ENCODE assay signal across 29 cellular contexts in the genomic region with DNA sequence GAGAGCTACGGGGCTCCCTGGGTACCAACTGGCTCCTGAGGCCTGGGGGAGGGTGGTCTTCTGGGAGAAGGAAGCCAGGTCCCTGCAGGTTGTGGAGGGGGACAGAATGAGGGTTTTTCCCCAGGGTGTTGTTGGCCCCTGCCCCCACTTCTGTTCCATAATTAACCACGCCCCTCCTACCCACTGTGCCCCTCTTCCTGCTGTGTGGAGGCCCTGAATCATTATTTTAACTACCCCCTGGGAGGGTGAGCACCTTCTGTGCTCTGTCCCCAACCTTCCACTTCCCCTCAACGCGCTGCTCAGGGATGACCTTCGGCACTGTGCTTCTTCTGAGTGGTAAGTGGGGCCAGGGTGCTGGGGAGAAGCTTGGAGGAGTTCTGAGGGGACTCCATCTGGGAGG. TPM values are rescaled to one million over a fixed set of nuclear protein-coding genes. Genes with fewer than 3 reads are reported as not detected.
A peak's percentile ranks its signal among the peaks of the same experiment; 100 is the strongest.
DNase-seq lines count a peak whose midpoint lies in the region; ATAC-seq, FAIRE-seq and TF ChIP-seq lines count a peak whose summit lies in the region.
"Had no signal": no experiment of that assay in that cellular context is flagged by ENCODE, and none has a peak within 500 bp of the region (broad histone marks: within the 10 kb centered on the region; RNA-seq: fewer than 3 reads in every experiment).

A gene (plus strand): TSS at position 280 of the 400 bp plus-strand sequence. CDS start 26 bp downstream, at position 306.

- no peaks in the 10 kb centered on the region for H3K79me1 ChIP-seq in H1 (ENCODE audit: low read depth, low read length)

- H2AFZ ChIP-seq in H1 (ENCODE audit: low read length), result no peak within 1 kb of the TSS; the same call in 1 of the 2 replicates

- peaks cover 0 to 1% of the 10 kb centered on the region in 2 donors for H3K36me3 Mint-ChIP-seq in stimulated activated naive B cell treated with anti-CD40 and anti-IgM and Interleukin-4, amounts not matched to agents 10 μg/mL and 1 μg/mL and 100 μg/mL, for 72 hours
- H3K36me3 Mint-ChIP-seq in HFFc6 (ENCODE audit: low read depth), result no peaks in the 10 kb centered on the region
- H3K36me3 Mint-ChIP-seq: CD4-positive, alpha-beta memory T cell had no signal

- no peak within 1 kb of the TSS for H4K91ac ChIP-seq in H1 (replicated peaks; ENCODE audit: insufficient read length, low read length)

- no peak within 1 kb of the TSS for H3K4me3 ChIP-seq in NB4 (ENCODE audit: low read depth, low read length)
- H3K4me3 ChIP-seq in H1 (ENCODE audit: extremely low read depth in 1 of 4, insufficient read depth in 2 of 4, low read depth in 3 of 4, low read length in 4 of 4), result no peak within 1 kb of the TSS
- H3K4me3 ChIP-seq: Peyer's patch had no signal

- no peaks in the 10 kb centered on the region for H3K36me3 ChIP-seq in H1 (ENCODE audit: control insufficient read depth in 2 of 4, insufficient read depth in 4 of 4, low read length in 3 of 4)
- H3K36me3 ChIP-seq: Peyer's patch had no signal

- H3K4me1 Mint-ChIP-seq in stimulated activated naive B cell treated with anti-CD40 and anti-IgM and Interleukin-4, amounts not matched to agents 10 μg/mL and 1 μg/mL and 100 μg/mL, for 72 hours, result peaks cover 5 to 8% of the 10 kb centered on the region in 2 donors
- no peaks in the 10 kb centered on the region for H3K4me1 Mint-ChIP-seq in HFFc6 (ENCODE audit: low read depth)
- H3K4me1 Mint-ChIP-seq: CD4-positive, alpha-beta memory T cell had no signal

- H2BK5ac ChIP-seq in H1 (ENCODE audit: low read depth, low read length), result no peak within 1 kb of the TSS

- peak within 1 kb of the TSS; percentile 2 for H3K27ac Mint-ChIP-seq in stimulated activated naive B cell treated with anti-CD40 and anti-IgM and Interleukin-4, amounts not matched to agents 10 μg/mL and 1 μg/mL and 100 μg/mL, for 72 hours
- no peak within 1 kb of the TSS for H3K27ac Mint-ChIP-seq in HFFc6
- H3K27ac Mint-ChIP-seq: CD4-positive, alpha-beta memory T cell had no signal

- no peak within 1 kb of the TSS for H2BK120ac ChIP-seq in H1 (replicated peaks; ENCODE audit: low read depth, low read length)

- no peak for TF ChIP-seq EP300 in H1 (IDR thresholded peaks at IDR 0.05; ENCODE audit: borderline replicate concordance in 1 of 2, low read depth in 2 of 2, low read length in 2 of 2)

- H3K4me1 ChIP-seq in H1 (replicated peaks in 1 of 4; ENCODE audit: control insufficient read depth in 3 of 4, insufficient read depth in 4 of 4, low read length in 3 of 4), result peaks cover 0 to 5% (median 2%) of the 10 kb centered on the region in 4 experiments; a peak in 2 of 7 replicates
- H3K4me1 ChIP-seq: Peyer's patch had no signal

- H3K23ac ChIP-seq in H1 (ENCODE audit: insufficient read length), result no peak within 1 kb of the TSS

- H3K4ac ChIP-seq in H1 (replicated peaks; ENCODE audit: insufficient read length, low read depth, low read length), result no peak within 1 kb of the TSS

- TF ChIP-seq CTCF in NB4 (IDR thresholded peaks at IDR 0.05; ENCODE audit: low read depth, low read length) (no peak), H1 (IDR thresholded peaks at IDR 0.05; ENCODE audit: control extremely low read depth in 1 of 3, insufficient read depth in 1 of 3, low read depth in 1 of 3, low read length in 3 of 3) (no peak), HFFc6 (IDR thresholded peaks at IDR 0.05) (no peak)

- peak; percentile 16 to 41 for ATAC-seq in stimulated activated naive B cell treated with anti-CD40 and anti-IgM and Interleukin-4, amounts not matched to agents 10 μg/mL and 1 μg/mL and 100 μg/mL, for 72 hours (replicated peaks)

- 80% methylated on average over 5 of the region's 5 CpGs; no CpG with 5 or more reads in 1 of the 2 experiments for WGBS in H1 (ENCODE audit: extremely low coverage in 1 of 2, insufficient coverage in 1 of 2, insufficient read length in 1 of 2, insufficient replicate concordance in 2 of 2, low coverage in 1 of 2, low lambda C conversion rate in 2 of 2, missing lambda C conversion rate in 1 of 2), 2 experiments

- H3K4me3 Mint-ChIP-seq in stimulated activated naive B cell treated with anti-CD40 and anti-IgM and Interleukin-4, amounts not matched to agents 10 μg/mL and 1 μg/mL and 100 μg/mL, for 72 hours, result no peak within 1 kb of the TSS
- H3K4me3 Mint-ChIP-seq in HFFc6, result no peak within 1 kb of the TSS
- H3K4me3 Mint-ChIP-seq: CD4-positive, alpha-beta memory T cell; IgD-negative memory B cell had no signal

- peaks cover 20 to 37% of the 10 kb centered on the region in 2 donors for H3K27me3 Mint-ChIP-seq in stimulated activated naive B cell treated with anti-CD40 and anti-IgM and Interleukin-4, amounts not matched to agents 10 μg/mL and 1 μg/mL and 100 μg/mL, for 72 hours
- H3K27me3 Mint-ChIP-seq in HFFc6 (ENCODE audit: insufficient read depth), result peaks cover 34% of the 10 kb centered on the region

- H3K56ac ChIP-seq in H1 (replicated peaks; ENCODE audit: insufficient read length, low read depth, low read length), result no peak within 1 kb of the TSS

- peak; percentile 40 for DNase-seq in Daoy (ENCODE audit: low read depth)
- peak; percentile 67 for DNase-seq in NB4 (ENCODE audit: low read depth)
- DNase-seq in H1 (ENCODE audit: low read depth in 1 of 2, low spot score in 2 of 2), result no peak
- DNase-seq in stimulated activated naive B cell treated with anti-CD40 and anti-IgM and Interleukin-4, amounts not matched to agents 10 μg/mL and 1 μg/mL and 100 μg/mL, for 72 hours, result no peak
- no peak for DNase-seq in DMS53 (lab: John Stamatoyannopoulos, UW)
- DNase-seq in HFFc6, result no peak
- DNase-seq in NCI-H2081 treated with DMSO at 0.1 percent for 48 hours (lab: John Stamatoyannopoulos, UW), result no peak
- DNase-seq: C1 segment of cervical spinal cord; CD4-positive, alpha-beta memory T cell; COR-L47; EL; GDM1; NCI-H1105; NCI-H146; NCI-H1930; NCI-H446 treated with DMSO at 0.1 percent for 48 hours; NCI-H526; NCI-H82; OCI-M1; Peyer's patch; SHP77 treated with DMSO at 0.1 percent for 48 hours; T-helper 1 cell had no signal

- no peak within 1 kb of the TSS for H3K14ac ChIP-seq in H1 (ENCODE audit: insufficient read length)

- no peak for TF ChIP-seq RAD21 in H1 (IDR thresholded peaks at IDR 0.05 in 1 of 2, conservative IDR thresholded peaks at IDR 0.05 in 1 of 2; ENCODE audit: low read depth in 2 of 2, low read length in 2 of 2)

- H3K23me2 ChIP-seq in H1 (ENCODE audit: low read depth, low read length), result no peaks in the 10 kb centered on the region

- no peak within 1 kb of the TSS for H2BK12ac ChIP-seq in H1 (ENCODE audit: low read depth, low read length)

- H4K5ac ChIP-seq in H1 (ENCODE audit: insufficient read length, low read depth, low read length), result no peak within 1 kb of the TSS

- POLR2A ChIA-PET in H1 (lab: Charles Lee; ENCODE audit: partially characterized antibody), result interaction anchor here (1.4 kb wide), 1 partner anchor 197 kb away, joined by 3 read pairs; no protein-coding TSS in a partner anchor

- no peak within 1 kb of the TSS for H3K9ac ChIP-seq in H1 (replicated peaks in 1 of 4; ENCODE audit: extremely low read depth in 1 of 4, low read depth in 3 of 4, low read length in 3 of 4)
- H3K9ac ChIP-seq: KMS-11 had no signal

- H2BK15ac ChIP-seq in H1 (ENCODE audit: low read length), result no peak within 1 kb of the TSS

- no peak within 1 kb of the TSS for H3K18ac ChIP-seq in H1 (ENCODE audit: extremely low read depth, low read length)

- 0 out of 2 replicates have a peak within 1 kb of the TSS, but pooled peaks have one; percentile 25 for H4K8ac ChIP-seq in H1 (ENCODE audit: extremely low read depth, insufficient read depth, low read length)

- no peaks in the 10 kb centered on the region for H3K9me3 ChIP-seq in H1 (ENCODE audit: insufficient read depth in 2 of 2, low read depth in 1 of 2, low read length in 1 of 2)
- H3K9me3 ChIP-seq: Peyer's patch had no signal

- no peak within 1 kb of the TSS for H3K27ac ChIP-seq in H1 (ENCODE audit: low read depth, low read length)
- H3K27ac ChIP-seq: KMS-11, Peyer's patch had no signal

- no peaks in the 10 kb centered on the region for H4K20me1 ChIP-seq in H1 (replicated peaks in 1 of 2; ENCODE audit: control insufficient read depth in 1 of 2, insufficient read depth in 2 of 2, low read length in 2 of 2)

- H3K9me3 Mint-ChIP-seq in stimulated activated naive B cell treated with anti-CD40 and anti-IgM and Interleukin-4, amounts not matched to agents 10 μg/mL and 1 μg/mL and 100 μg/mL, for 72 hours, result no peaks in the 10 kb centered on the region
- no peaks in the 10 kb centered on the region for H3K9me3 Mint-ChIP-seq in HFFc6
- H3K9me3 Mint-ChIP-seq: IgD-negative memory B cell had no signal

- no peaks in the 10 kb centered on the region for H3K27me3 ChIP-seq in H1 (replicated peaks in 1 of 4; ENCODE audit: control insufficient read depth in 3 of 4, extremely low read depth in 1 of 4, insufficient read depth in 3 of 4, low read length in 3 of 4)
- H3K27me3 ChIP-seq: Peyer's patch had no signal

- no peak within 1 kb of the TSS for H2BK20ac ChIP-seq in H1 (ENCODE audit: low read length)

- no peaks in the 10 kb centered on the region for H3K79me2 ChIP-seq in H1 (ENCODE audit: control insufficient read depth in 1 of 2, insufficient read depth in 2 of 2, low read length in 2 of 2)

- CTCF ChIA-PET in H1 (lab: Charles Lee; ENCODE audit: partially characterized antibody), result interaction anchor here (5.8 kb wide), 1 partner anchor 10 kb away, joined by 38 read pairs; no protein-coding TSS in a partner anchor

- TF ChIP-seq POLR2A in NB4 (IDR thresholded peaks at IDR 0.05; ENCODE audit: extremely low read depth, insufficient read length) (no peak), H1 (IDR thresholded peaks at IDR 0.05; ENCODE audit: control extremely low read depth in 1 of 2, low read depth in 2 of 2, low read length in 2 of 2) (no peak)

- no peak within 1 kb of the TSS for H3K4me2 ChIP-seq in H1 (ENCODE audit: insufficient read depth in 1 of 2, low read depth in 2 of 2, low read length in 2 of 2)
- H3K4me2 ChIP-seq: KMS-11 had no signal

- no peak within 1 kb of the TSS for H2AK5ac ChIP-seq in H1 (ENCODE audit: low read depth, low read length)

- FAIRE-seq in H1 (lab: Jason Lieb, UNC), result no peak
- FAIRE-seq: A204.1, GM12891, GM19239, H54 had no signal

TF ChIP-seq in H1, 55 proteins besides CTCF, POLR2A, EP300 and RAD21 (continues in another document):
- TF ChIP-seq SIRT6 (IDR thresholded peaks at IDR 0.05; ENCODE audit: low read length), result no peak

RNA-seq across cellular contexts. Expression of the gene that starts here (rescaled TPM):
- 0.06 TPM in 1 of 2 replicates, not detected in the other for total RNA-seq in Daoy (2014; rRNA removed; shearing (Covaris generic))
- total RNA-seq in H1 (2021; fragmentation: NEBNext Ultra II Directional; extraction: Animal tissue kit (Norgen Biotek cat#: 25700)), result not detected in 2 replicates
- polyA plus RNA-seq in H1 (2011; rRNA removed), result 0.06 TPM in 1 of 2 replicates, not detected in the other
- 0.06 TPM for polyA plus RNA-seq in H1 (2011; cell fraction: cytosol; rRNA removed)
- 0.09 TPM for polyA plus RNA-seq in H1 (2011; cell fraction: nucleus; rRNA removed)
- 0.05 to 0.08 TPM in 2 of 4 replicates, not detected in the others for polyA plus RNA-seq in H1 (2012, experiment 1 of 2)
- polyA plus RNA-seq in H1 (2012, experiment 2 of 2), result not detected
- not detected for polyA plus RNA-seq in H1 (2013, experiment 1 of 2)
- polyA plus RNA-seq in H1 (2013, experiment 2 of 2), result not detected
- not detected in 2 replicates for polyA minus RNA-seq in H1 (2011; rRNA and poly(A)+ RNA removed)
- not detected for polyA minus RNA-seq in H1 (2011; cell fraction: cytosol; rRNA and poly(A)+ RNA removed)
- not detected for polyA minus RNA-seq in H1 (2011; cell fraction: nucleus; rRNA and poly(A)+ RNA removed)
- total RNA-seq in HFFc6 (2021; fragmentation: NEBNext Ultra II Directional; extraction: Animal tissue kit (Norgen Biotek cat#: 25700)), result not detected
- total RNA-seq: CD4-positive, alpha-beta memory T cell had no signal
- polyA plus RNA-seq: AG04450, IgD-negative memory B cell had no signal

Comparison
In these comparisons a context has a peak if more than half of its experiments do, and no peak if none do; other contexts are left out.
1. Peak in DNase-seq in Daoy; RNA of the gene not detected or under 1 TPM.